32 cellular contexts compared by ENCODE assay signal in genomic region chr1:182406006-182406405, GRCh38. TPM values are rescaled to one million over a fixed set of nuclear protein-coding genes. Genes with fewer than 3 reads are reported as not detected.
"Had no signal": no experiment of that assay in that cellular context is flagged by ENCODE, and none has a peak within 500 bp of the region (broad histone marks: within the 10 kb centered on the region; RNA-seq: fewer than 3 reads in every experiment).

No MANE protein-coding gene starts in this region.

- H3K36me3 ChIP-seq: right atrium auricular region, stomach, thyroid gland had no signal

- H3K9ac ChIP-seq: parathyroid adenoma had no signal

- H3K36me3 Mint-ChIP-seq: activated naive CD4-positive, alpha-beta T cell treated with anti-CD3 and anti-CD28 coated beads, Interleukin-2, amount 50 U/mL, for 24 hours; naive B cell had no signal

- H3K4me3 Mint-ChIP-seq: activated CD4-positive, alpha-beta T cell treated with anti-CD3 and anti-CD28 coated beads, Interleukin-2, amount 10 ng/mL, durations not matched to agents 7 days and 5 days; activated CD8-positive, alpha-beta T cell treated with anti-CD3 and anti-CD28 coated beads for 36 hours; activated naive CD4-positive, alpha-beta T cell treated with anti-CD3 and anti-CD28 coated beads, Interleukin-2, amount 50 U/mL, for 24 hours; activated T-cell treated with anti-CD3 and anti-CD28 coated beads, Interleukin-2, amount 50 U/mL, for 4 hours; activated T-helper 17 cell treated with anti-CD3 and anti-CD28 coated beads, Interleukin-2, amount 50 U/mL, for 72 hours; naive B cell; stimulated activated naive B cell treated with anti-CD40 and anti-IgM and Interleukin-4, amounts not matched to agents 10 μg/mL and 1 μg/mL and 100 μg/mL, for 72 hours; WTC11 had no signal

- H3K27me3 ChIP-seq: right atrium auricular region, stomach, thyroid gland had no signal

- H3K9me3 ChIP-seq: thyroid gland had no signal

- H3K27ac ChIP-seq: parathyroid adenoma, right atrium auricular region, stomach, thyroid gland had no signal

- H3K4me3 ChIP-seq: right atrium auricular region, stomach, thyroid gland had no signal

- ATAC-seq: activated CD8-positive, alpha-beta T cell treated with anti-CD3 and anti-CD28 coated beads for 36 hours; activated T-cell treated with anti-CD3 and anti-CD28 coated beads, Interleukin-2, amount 50 U/mL, for 4 hours; activated T-helper 17 cell treated with anti-CD3 and anti-CD28 coated beads, Interleukin-2, amount 50 U/mL, for 72 hours; left cardiac atrium; stimulated activated naive B cell treated with anti-CD40 and anti-IgM and Interleukin-4, amounts not matched to agents 10 μg/mL and 1 μg/mL and 100 μg/mL, for 72 hours; WTC11 had no signal

- H3K4me1 Mint-ChIP-seq: activated CD4-positive, alpha-beta T cell treated with anti-CD3 and anti-CD28 coated beads, Interleukin-2, amount 10 ng/mL, durations not matched to agents 7 days and 5 days; activated naive CD4-positive, alpha-beta T cell treated with anti-CD3 and anti-CD28 coated beads, Interleukin-2, amount 50 U/mL, for 24 hours; activated T-helper 17 cell treated with anti-CD3 and anti-CD28 coated beads, Interleukin-2, amount 50 U/mL, for 72 hours; naive B cell; stimulated activated naive B cell treated with anti-CD40 and anti-IgM and Interleukin-4, amounts not matched to agents 10 μg/mL and 1 μg/mL and 100 μg/mL, for 72 hours had no signal

- H2AFZ ChIP-seq: parathyroid adenoma had no signal

- FAIRE-seq: colon, keratinocyte, TTC549 had no signal

- H3K9me3 Mint-ChIP-seq: activated CD8-positive, alpha-beta T cell treated with anti-CD3 and anti-CD28 coated beads for 36 hours; activated naive CD4-positive, alpha-beta T cell treated with anti-CD3 and anti-CD28 coated beads, Interleukin-2, amount 50 U/mL, for 24 hours had no signal

- DNase-seq: activated CD4-positive, alpha-beta T cell treated with anti-CD3 and anti-CD28 coated beads for 1 hour; activated CD4-positive, alpha-beta T cell treated with anti-CD3 and anti-CD28 coated beads, Interleukin-2, amount 10 ng/mL, durations not matched to agents 7 days and 5 days; activated CD8-positive, alpha-beta T cell treated with anti-CD3 and anti-CD28 coated beads for 36 hours; activated T-cell treated with anti-CD3 and anti-CD28 coated beads, Interleukin-2, amount 50 U/mL, for 4 hours; dermis blood vessel endothelial cell; effector CD4-positive, alpha-beta T cell; head of caudate nucleus; hippocampal formation; left cardiac atrium; mammary epithelial cell; naive B cell; stimulated activated CD4-positive, alpha-beta T cell treated with anti-CD3 and anti-CD28 coated beads, Interleukin-15, amount 100 ng/mL, for 24 hours; stimulated activated CD4-positive, alpha-beta T cell treated with anti-CD3 and anti-CD28 coated beads, Interleukin-2, amount 100 ng/mL, for 24 hours; stimulated activated naive B cell treated with anti-CD40 and anti-IgM and Interleukin-4, amounts not matched to agents 10 μg/mL and 1 μg/mL and 100 μg/mL, for 72 hours; stomach; T-helper 1 cell; thyroid gland had no signal

- H3K79me2 ChIP-seq: parathyroid adenoma had no signal

- H3K27ac Mint-ChIP-seq: activated CD4-positive, alpha-beta T cell treated with anti-CD3 and anti-CD28 coated beads, Interleukin-2, amount 10 ng/mL, durations not matched to agents 7 days and 5 days; activated CD8-positive, alpha-beta T cell treated with anti-CD3 and anti-CD28 coated beads for 36 hours; activated naive CD4-positive, alpha-beta T cell treated with anti-CD3 and anti-CD28 coated beads, Interleukin-2, amount 50 U/mL, for 24 hours; activated T-helper 17 cell treated with anti-CD3 and anti-CD28 coated beads, Interleukin-2, amount 50 U/mL, for 72 hours; naive B cell; stimulated activated naive B cell treated with anti-CD40 and anti-IgM and Interleukin-4, amounts not matched to agents 10 μg/mL and 1 μg/mL and 100 μg/mL, for 72 hours; WTC11 had no signal

- H3K4me1 ChIP-seq: parathyroid adenoma, thyroid gland had no signal

RNA-seq across cellular contexts. Expression of gene TEDDM1, which starts 5.5 kb away (rescaled TPM):
- total RNA-seq: activated CD4-positive, alpha-beta T cell treated with anti-CD3 and anti-CD28 coated beads, Interleukin-2, amount 10 ng/mL, durations not matched to agents 7 days and 5 days; activated CD8-positive, alpha-beta T cell treated with anti-CD3 and anti-CD28 coated beads for 36 hours; activated T-cell treated with anti-CD3 and anti-CD28 coated beads, Interleukin-2, amount 50 U/mL, for 4 hours; activated T-helper 17 cell treated with anti-CD3 and anti-CD28 coated beads, Interleukin-2, amount 50 U/mL, for 72 hours; dermis blood vessel endothelial cell; epithelial cell of proximal tubule; fibroblast of lung; fibroblast of villous mesenchyme; left cardiac atrium; liver; mammary epithelial cell; pulmonary artery endothelial cell; right atrium auricular region; stomach; thyroid gland; ureter; WTC11 had no signal
- polyA plus RNA-seq: fibroblast of lung, keratinocyte, mammary epithelial cell, neural cell, stomach had no signal

RNA-seq across cellular contexts. Expression of gene RGSL1, which starts 43.9 kb away (rescaled TPM):
- total RNA-seq: activated CD4-positive, alpha-beta T cell treated with anti-CD3 and anti-CD28 coated beads, Interleukin-2, amount 10 ng/mL, durations not matched to agents 7 days and 5 days; activated CD8-positive, alpha-beta T cell treated with anti-CD3 and anti-CD28 coated beads for 36 hours; activated T-cell treated with anti-CD3 and anti-CD28 coated beads, Interleukin-2, amount 50 U/mL, for 4 hours; activated T-helper 17 cell treated with anti-CD3 and anti-CD28 coated beads, Interleukin-2, amount 50 U/mL, for 72 hours; dermis blood vessel endothelial cell; epithelial cell of proximal tubule; fibroblast of lung; fibroblast of villous mesenchyme; left cardiac atrium; mammary epithelial cell; pulmonary artery endothelial cell; right atrium auricular region; stomach; ureter; WTC11 had no signal
- polyA plus RNA-seq: fibroblast of lung, keratinocyte, mammary epithelial cell, neural cell, stomach had no signal
